Comparison of ENCODE assay signal across 7 cellular contexts in the genomic region with DNA sequence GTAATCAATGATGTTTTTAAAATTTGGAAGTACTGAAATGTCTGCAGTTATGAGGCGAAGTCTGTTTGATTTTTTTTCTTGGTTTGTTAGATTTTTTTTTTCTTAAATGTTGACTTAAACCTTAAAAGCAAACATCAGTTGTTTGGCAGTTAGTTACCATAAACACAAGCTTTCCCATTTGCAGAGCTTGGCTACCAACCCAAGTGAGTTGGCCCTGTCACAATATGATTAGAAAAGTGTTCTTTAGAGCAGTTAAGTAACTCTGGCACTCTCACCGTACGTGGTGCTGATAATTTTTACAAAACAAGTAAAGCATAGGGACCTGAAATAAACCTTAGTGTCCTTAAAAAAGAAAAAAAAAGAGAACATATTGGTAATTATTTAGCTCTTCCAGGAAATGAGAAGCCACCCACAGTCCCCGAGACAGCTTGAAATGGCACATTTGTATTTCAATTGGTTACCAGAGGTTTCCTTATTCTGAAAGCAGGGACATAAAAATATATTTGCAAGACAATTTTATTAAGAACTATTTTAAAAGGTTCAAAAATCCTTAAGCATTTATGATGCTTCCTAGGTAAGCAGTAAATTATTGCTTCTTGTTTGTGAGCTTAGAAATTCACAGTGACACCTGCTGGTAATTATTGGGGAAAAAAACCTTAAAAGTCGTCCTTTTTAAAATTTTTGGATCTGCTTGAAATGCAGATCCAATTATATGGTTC. TPM values are rescaled to one million over a fixed set of nuclear protein-coding genes. Genes with fewer than 3 reads are reported as not detected.
A peak's percentile ranks its signal among the peaks of the same experiment; 100 is the strongest.
DNase-seq lines count a peak whose midpoint lies in the region; ATAC-seq and TF ChIP-seq lines count a peak whose summit lies in the region.

No MANE protein-coding gene starts in this region.

- TF ChIP-seq CTCF in GM12873 (IDR thresholded peaks at IDR 0.05; ENCODE audit: insufficient read depth, low read depth, low read length, missing control alignments) (peak; percentile 39), epithelial cell of proximal tubule (conservative IDR thresholded peaks at IDR 0.05; ENCODE audit: low read depth, low read length) (peak; percentile 53), retinal pigment epithelial cell (conservative IDR thresholded peaks at IDR 0.05; ENCODE audit: low read depth, low read length) (peak; percentile 46)

- H3K4me3 ChIP-seq in epithelial cell of proximal tubule (ENCODE audit: low read depth, low read length) (no peak overlapping the region), retinal pigment epithelial cell (ENCODE audit: low read length) (no peak overlapping the region)

- DNase-seq in NCI-H748 (lab: John Stamatoyannopoulos, UW; ENCODE audit: unreplicated experiment) = peak; percentile 22
- no peak for DNase-seq in epithelial cell of proximal tubule (ENCODE audit: low read depth)
- no peak for DNase-seq in retinal pigment epithelial cell (ENCODE audit: low read depth)
- no peak for DNase-seq in middle frontal gyrus (ENCODE audit: extremely low spot score, low spot score)
- DNase-seq in NCI-H2081 treated with DMSO at 0.1 percent for 48 hours (lab: John Stamatoyannopoulos, UW) = no peak

- no peak for ATAC-seq in HG03139 (IDR thresholded peaks at IDR 0.05; ENCODE audit: unreplicated experiment)

RNA-seq across cellular contexts. Expression of a gene that starts 3.9 kb away (rescaled TPM):
- 0.36 TPM in 1 of 2 replicates, not detected in the other for total RNA-seq in epithelial cell of proximal tubule

RNA-seq across cellular contexts. Expression of a gene that starts 37.4 kb away (rescaled TPM):
- 8.2 and 8.3 TPM in 2 replicates for total RNA-seq in epithelial cell of proximal tubule
